1 cellular context compared by ENCODE assay signal in the genomic region with DNA sequence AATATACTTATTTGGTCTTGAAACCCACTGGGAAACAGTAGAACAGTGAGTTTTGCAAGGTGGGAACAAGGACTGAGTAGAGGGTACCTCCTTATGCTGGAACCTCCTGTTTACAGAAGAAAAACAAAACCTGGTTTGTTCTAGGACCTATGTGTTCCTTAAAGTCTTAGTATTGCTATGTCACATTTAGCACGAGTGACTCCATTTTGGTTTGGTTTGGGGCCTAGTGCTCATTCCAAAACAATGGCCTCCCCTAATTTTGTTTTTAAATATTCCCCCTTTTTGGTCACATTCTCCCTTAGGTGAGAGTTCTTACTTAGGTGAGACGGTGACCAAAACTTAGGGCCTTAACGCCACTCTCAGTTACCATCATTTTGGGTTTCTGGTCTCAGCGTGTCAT.
TF ChIP-seq lines count a peak whose summit lies in the region.

No MANE protein-coding gene starts in this region.

TF ChIP-seq in K562, 482 proteins besides CTCF, POLR2A, EP300 and RAD21 (continued from another document and continues in another):
- TF ChIP-seq TBP (optimal IDR thresholded peaks at IDR 0.05; ENCODE audit: low read depth, low read length) (no peak), MECOM (CRISPR knock-in tag; IDR thresholded peaks at IDR 0.05) (peak; percentile 91), E2F1 (CRISPR knock-in tag; IDR thresholded peaks at IDR 0.05) (no peak), JUND (IDR thresholded peaks at IDR 0.05; ENCODE audit: borderline replicate concordance, low read depth, low read length) (no peak), JUND (tag; IDR thresholded peaks at IDR 0.05; ENCODE audit: borderline replicate concordance, low read depth, low read length) (peak; percentile 60; the same call in 1 of the 3 replicates), U2AF1 (optimal IDR thresholded peaks at IDR 0.05; ENCODE audit: low read depth, low read length) (no peak), POLR2G (IDR thresholded peaks at IDR 0.05; ENCODE audit: low read depth, low read length) (no peak), ZNF75A (CRISPR knock-in tag; IDR thresholded peaks at IDR 0.05) (peak; percentile 29; the same call in 1 of the 2 replicates), HMG20B (CRISPR knock-in tag; IDR thresholded peaks at IDR 0.05) (no peak), LEF1 (IDR thresholded peaks at IDR 0.05) (no peak), SAFB2 (IDR thresholded peaks at IDR 0.05; ENCODE audit: borderline replicate concordance, low read depth, low read length, severe bottlenecking) (no peak), SRSF1 (IDR thresholded peaks at IDR 0.05; ENCODE audit: low read depth, low read length) (no peak), TCFL5 (CRISPR knock-in tag; conservative IDR thresholded peaks at IDR 0.05) (peak; percentile 81; the same call in 1 of the 2 replicates), SIX5 (IDR thresholded peaks at IDR 0.05; ENCODE audit: borderline replicate concordance in 1 of 2, insufficient read depth in 1 of 2, low read depth in 1 of 2, low read length in 2 of 2) (no peak), ZNF551 (CRISPR knock-in tag; IDR thresholded peaks at IDR 0.05) (no peak), RBM39 (optimal IDR thresholded peaks at IDR 0.05; ENCODE audit: low read depth, low read length) (no peak), NCOA1 (IDR thresholded peaks at IDR 0.05; ENCODE audit: low read depth) (no peak), TCF7L2 (IDR thresholded peaks at IDR 0.05; ENCODE audit: low read depth, low read length) (no peak), SPI1 (IDR thresholded peaks at IDR 0.05; ENCODE audit: borderline replicate concordance, low read depth, low read length) (no peak), CEBPB (tag; IDR thresholded peaks at IDR 0.05) (no peak), UBTF (IDR thresholded peaks at IDR 0.05; ENCODE audit: borderline replicate concordance in 1 of 2, low read depth in 2 of 2, low read length in 2 of 2) (no peak), NFIC (IDR thresholded peaks at IDR 0.05) (no peak), ZNF12 (CRISPR knock-in tag; IDR thresholded peaks at IDR 0.05) (no peak), ZNF589 (CRISPR knock-in tag; IDR thresholded peaks at IDR 0.05; ENCODE audit: low read depth) (no peak), ASH1L (IDR thresholded peaks at IDR 0.05; ENCODE audit: borderline replicate concordance, low read depth, partially characterized antibody) (no peak), PYGO2 (tag; IDR thresholded peaks at IDR 0.05) (peak; percentile 57; the same call in 1 of the 2 replicates), PHF20 (IDR thresholded peaks at IDR 0.05; ENCODE audit: partially characterized antibody) (no peak), ZNF695 (CRISPR knock-in tag; IDR thresholded peaks at IDR 0.05) (no peak), JUNB (CRISPR knock-in tag; conservative IDR thresholded peaks at IDR 0.05) (no peak), SMAD3 (CRISPR knock-in tag; conservative IDR thresholded peaks at IDR 0.05) (peak; percentile 91), KDM5B (IDR thresholded peaks at IDR 0.05; ENCODE audit: insufficient replicate concordance, low read depth, low read length) (no peak), ZNF57 (CRISPR knock-in tag; IDR thresholded peaks at IDR 0.05) (no peak)
- TF ChIP-seq, protein P1, sequence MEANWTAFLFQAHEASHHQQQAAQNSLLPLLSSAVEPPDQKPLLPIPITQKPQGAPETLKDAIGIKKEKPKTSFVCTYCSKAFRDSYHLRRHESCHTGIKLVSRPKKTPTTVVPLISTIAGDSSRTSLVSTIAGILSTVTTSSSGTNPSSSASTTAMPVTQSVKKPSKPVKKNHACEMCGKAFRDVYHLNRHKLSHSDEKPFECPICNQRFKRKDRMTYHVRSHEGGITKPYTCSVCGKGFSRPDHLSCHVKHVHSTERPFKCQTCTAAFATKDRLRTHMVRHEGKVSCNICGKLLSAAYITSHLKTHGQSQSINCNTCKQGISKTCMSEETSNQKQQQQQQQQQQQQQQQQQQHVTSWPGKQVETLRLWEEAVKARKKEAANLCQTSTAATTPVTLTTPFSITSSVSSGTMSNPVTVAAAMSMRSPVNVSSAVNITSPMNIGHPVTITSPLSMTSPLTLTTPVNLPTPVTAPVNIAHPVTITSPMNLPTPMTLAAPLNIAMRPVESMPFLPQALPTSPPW (CRISPR knock-in tag; IDR thresholded peaks at IDR 0.05): 0 out of 2 replicates have a peak, but pooled peaks have one; percentile 16
- TF ChIP-seq, protein P2, sequence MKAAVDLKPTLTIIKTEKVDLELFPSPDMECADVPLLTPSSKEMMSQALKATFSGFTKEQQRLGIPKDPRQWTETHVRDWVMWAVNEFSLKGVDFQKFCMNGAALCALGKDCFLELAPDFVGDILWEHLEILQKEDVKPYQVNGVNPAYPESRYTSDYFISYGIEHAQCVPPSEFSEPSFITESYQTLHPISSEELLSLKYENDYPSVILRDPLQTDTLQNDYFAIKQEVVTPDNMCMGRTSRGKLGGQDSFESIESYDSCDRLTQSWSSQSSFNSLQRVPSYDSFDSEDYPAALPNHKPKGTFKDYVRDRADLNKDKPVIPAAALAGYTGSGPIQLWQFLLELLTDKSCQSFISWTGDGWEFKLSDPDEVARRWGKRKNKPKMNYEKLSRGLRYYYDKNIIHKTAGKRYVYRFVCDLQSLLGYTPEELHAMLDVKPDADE (conservative IDR thresholded peaks at IDR 0.05; ENCODE audit: control insufficient read depth, low read depth, low read length): no peak
- TF ChIP-seq, protein P3, sequence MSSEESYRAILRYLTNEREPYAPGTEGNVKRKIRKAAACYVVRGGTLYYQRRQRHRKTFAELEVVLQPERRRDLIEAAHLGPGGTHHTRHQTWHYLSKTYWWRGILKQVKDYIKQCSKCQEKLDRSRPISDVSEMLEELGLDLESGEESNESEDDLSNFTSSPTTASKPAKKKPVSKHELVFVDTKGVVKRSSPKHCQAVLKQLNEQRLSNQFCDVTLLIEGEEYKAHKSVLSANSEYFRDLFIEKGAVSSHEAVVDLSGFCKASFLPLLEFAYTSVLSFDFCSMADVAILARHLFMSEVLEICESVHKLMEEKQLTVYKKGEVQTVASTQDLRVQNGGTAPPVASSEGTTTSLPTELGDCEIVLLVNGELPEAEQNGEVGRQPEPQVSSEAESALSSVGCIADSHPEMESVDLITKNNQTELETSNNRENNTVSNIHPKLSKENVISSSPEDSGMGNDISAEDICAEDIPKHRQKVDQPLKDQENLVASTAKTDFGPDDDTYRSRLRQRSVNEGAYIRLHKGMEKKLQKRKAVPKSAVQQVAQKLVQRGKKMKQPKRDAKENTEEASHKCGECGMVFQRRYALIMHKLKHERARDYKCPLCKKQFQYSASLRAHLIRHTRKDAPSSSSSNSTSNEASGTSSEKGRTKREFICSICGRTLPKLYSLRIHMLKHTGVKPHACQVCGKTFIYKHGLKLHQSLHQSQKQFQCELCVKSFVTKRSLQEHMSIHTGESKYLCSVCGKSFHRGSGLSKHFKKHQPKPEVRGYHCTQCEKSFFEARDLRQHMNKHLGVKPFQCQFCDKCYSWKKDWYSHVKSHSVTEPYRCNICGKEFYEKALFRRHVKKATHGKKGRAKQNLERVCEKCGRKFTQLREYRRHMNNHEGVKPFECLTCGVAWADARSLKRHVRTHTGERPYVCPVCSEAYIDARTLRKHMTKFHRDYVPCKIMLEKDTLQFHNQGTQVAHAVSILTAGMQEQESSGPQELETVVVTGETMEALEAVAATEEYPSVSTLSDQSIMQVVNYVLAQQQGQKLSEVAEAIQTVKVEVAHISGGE (CRISPR knock-in tag; IDR thresholded peaks at IDR 0.05): peak in 1 of 3 experiments; percentile 44; a peak in 1 of 6 replicates
- TF ChIP-seq, protein P4, sequence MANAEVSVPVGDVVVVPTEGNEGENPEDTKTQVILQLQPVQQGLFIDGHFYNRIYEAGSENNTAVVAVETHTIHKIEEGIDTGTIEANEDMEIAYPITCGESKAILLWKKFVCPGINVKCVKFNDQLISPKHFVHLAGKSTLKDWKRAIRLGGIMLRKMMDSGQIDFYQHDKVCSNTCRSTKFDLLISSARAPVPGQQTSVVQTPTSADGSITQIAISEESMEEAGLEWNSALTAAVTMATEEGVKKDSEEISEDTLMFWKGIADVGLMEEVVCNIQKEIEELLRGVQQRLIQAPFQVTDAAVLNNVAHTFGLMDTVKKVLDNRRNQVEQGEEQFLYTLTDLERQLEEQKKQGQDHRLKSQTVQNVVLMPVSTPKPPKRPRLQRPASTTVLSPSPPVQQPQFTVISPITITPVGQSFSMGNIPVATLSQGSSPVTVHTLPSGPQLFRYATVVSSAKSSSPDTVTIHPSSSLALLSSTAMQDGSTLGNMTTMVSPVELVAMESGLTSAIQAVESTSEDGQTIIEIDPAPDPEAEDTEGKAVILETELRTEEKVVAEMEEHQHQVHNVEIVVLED (CRISPR knock-in tag; IDR thresholded peaks at IDR 0.05): 0 out of 2 replicates have a peak, but pooled peaks have one; percentile 42
- TF ChIP-seq, protein P5, sequence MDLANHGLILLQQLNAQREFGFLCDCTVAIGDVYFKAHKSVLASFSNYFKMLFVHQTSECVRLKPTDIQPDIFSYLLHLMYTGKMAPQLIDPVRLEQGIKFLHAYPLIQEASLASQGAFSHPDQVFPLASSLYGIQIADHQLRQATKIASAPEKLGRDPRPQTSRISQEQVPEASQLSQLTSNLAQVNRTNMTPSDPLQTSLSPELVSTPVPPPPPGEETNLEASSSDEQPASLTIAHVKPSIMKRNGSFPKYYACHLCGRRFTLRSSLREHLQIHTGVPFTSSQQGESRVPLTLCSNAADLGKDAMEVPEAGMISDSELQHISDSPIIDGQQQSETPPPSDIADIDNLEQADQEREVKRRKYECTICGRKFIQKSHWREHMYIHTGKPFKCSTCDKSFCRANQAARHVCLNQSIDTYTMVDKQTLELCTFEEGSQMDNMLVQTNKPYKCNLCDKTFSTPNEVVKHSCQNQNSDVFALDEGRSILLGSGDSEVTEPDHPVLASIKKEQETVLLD (IDR thresholded peaks at IDR 0.05): no peak
